13 cellular contexts compared by ENCODE assay signal in genomic region chr16:82995286-82995926, GRCh38.
A peak's percentile ranks its signal among the peaks of the same experiment; 100 is the strongest.
DNase-seq lines count a peak whose midpoint lies in the region; ATAC-seq and TF ChIP-seq lines count a peak whose summit lies in the region.
"Had no signal": no experiment of that assay in that cellular context is flagged by ENCODE, and none has a peak within 500 bp of the region (broad histone marks: within the 10 kb centered on the region; RNA-seq: fewer than 3 reads in every experiment).

No MANE protein-coding gene starts in this region.

- no peaks in the 10 kb centered on the region for H4K20me1 ChIP-seq in smooth muscle cell (ENCODE audit: low read depth)
- H4K20me1 ChIP-seq: BLaER1 had no signal

- CTCF ChIA-PET in HEK293 (lab: Yijun Ruan, JAX) = interaction anchor here (0.6 to 1.5 kb wide), 2 partner anchors 118 to 408 kb away, joined by 3 to 5 read pairs; no protein-coding TSS in a partner anchor

- H3K4me2 ChIP-seq in smooth muscle cell = peak overlapping the region; percentile 77
- H3K4me2 ChIP-seq: BLaER1 had no signal

- ATAC-seq in GM18907 (IDR thresholded peaks at IDR 0.05; ENCODE audit: unreplicated experiment) = no peak
- no peak for ATAC-seq in stimulated activated naive CD8-positive, alpha-beta T cell treated with anti-CD3 and anti-CD28 coated beads, Interleukin-15, Interleukin-2, amounts not matched to agents 100 U/mL and 50 U/mL, for 24 hours
- ATAC-seq: WTC11 had no signal

- no peaks in the 10 kb centered on the region for H3K79me2 ChIP-seq in smooth muscle cell (ENCODE audit: low read depth)

- peaks cover 2% of the 10 kb centered on the region; the same call in 1 of the 2 replicates for H3K4me1 ChIP-seq in HEK293 (ENCODE audit: control insufficient read depth, insufficient read depth, low read length)
- H3K4me1 ChIP-seq in SJCRH30 = peaks cover 16% of the 10 kb centered on the region
- no peaks in the 10 kb centered on the region for H3K4me1 ChIP-seq in smooth muscle cell (ENCODE audit: low read depth)

- H3F3A ChIP-seq in smooth muscle cell (ENCODE audit: low read depth) = no peaks in the 10 kb centered on the region

- H2AFZ ChIP-seq in smooth muscle cell (ENCODE audit: low read depth) = peak overlapping the region; percentile 60

- H3K9me3 ChIP-seq in HEK293 (ENCODE audit: control insufficient read depth, insufficient read depth, low read depth, low read length) = no peaks in the 10 kb centered on the region
- no peaks in the 10 kb centered on the region for H3K9me3 ChIP-seq in SJCRH30 (replicated peaks)
- H3K9me3 ChIP-seq in smooth muscle cell (replicated peaks; ENCODE audit: low read depth) = no peaks in the 10 kb centered on the region
- H3K9me3 ChIP-seq: ovary, stomach had no signal

- H3K27me3 ChIP-seq in SJCRH30 = no peaks in the 10 kb centered on the region
- no peaks in the 10 kb centered on the region for H3K27me3 ChIP-seq in smooth muscle cell (ENCODE audit: low read depth)
- H3K27me3 ChIP-seq: BLaER1, ovary, stomach had no signal

- no peak for DNase-seq in SJCRH30
- DNase-seq in fibroblast of villous mesenchyme (ENCODE audit: low read depth) = peak; percentile 8
- no peak for DNase-seq in smooth muscle cell (lab: John Stamatoyannopoulos, UW; ENCODE audit: unreplicated experiment)
- DNase-seq in stimulated activated naive CD8-positive, alpha-beta T cell treated with anti-CD3 and anti-CD28 coated beads, Interleukin-15, Interleukin-2, amounts not matched to agents 100 U/mL and 50 U/mL, for 24 hours = no peak
- no peak for DNase-seq in NCI-H2081 (lab: John Stamatoyannopoulos, UW)
- DNase-seq: DMS79, NCI-H524 treated with DMSO at 0.1 percent for 48 hours, ovary, stomach had no signal

- POLR2A ChIA-PET in HEK293 (lab: Yijun Ruan, JAX) = no interaction called here

- H3K4me3 ChIP-seq in HEK293 (ENCODE audit: low read depth, low read length) = no peak overlapping the region
- H3K4me3 ChIP-seq in SJCRH30 = peak overlapping the region; percentile 54
- peak overlapping the region; percentile 53 for H3K4me3 ChIP-seq in fibroblast of villous mesenchyme (ENCODE audit: low read depth, low read length)
- H3K4me3 ChIP-seq in smooth muscle cell = peak overlapping the region; percentile 36
- H3K4me3 ChIP-seq: BLaER1, ovary, stomach had no signal

- H3K27ac ChIP-seq in HEK293 (ENCODE audit: extremely low read depth, low read depth, low read length) = peak overlapping the region; percentile 7; the same call in 1 of the 2 replicates
- H3K27ac ChIP-seq in SJCRH30 = peak overlapping the region; percentile 96
- peak overlapping the region; percentile 77 for H3K27ac ChIP-seq in smooth muscle cell (ENCODE audit: low read depth)
- H3K27ac ChIP-seq: BLaER1, ovary had no signal

- TF ChIP-seq CTCF in HEK293 (tag by site-specific recombination; IDR thresholded peaks at IDR 0.05) (no peak), fibroblast of villous mesenchyme (IDR thresholded peaks at IDR 0.05; ENCODE audit: insufficient read depth, low read depth, low read length) (no peak), smooth muscle cell (IDR thresholded peaks at IDR 0.05; ENCODE audit: borderline replicate concordance, insufficient read depth, poor library complexity, severe bottlenecking) (no peak)

- H3K36me3 ChIP-seq in HEK293 (ENCODE audit: control insufficient read depth in 2 of 2, insufficient read depth in 1 of 2, low read length in 2 of 2) = no peaks in the 10 kb centered on the region
- H3K36me3 ChIP-seq in SJCRH30 = no peaks in the 10 kb centered on the region
- H3K36me3 ChIP-seq in smooth muscle cell (ENCODE audit: low read depth) = no peaks in the 10 kb centered on the region
- H3K36me3 ChIP-seq: BLaER1, ovary, stomach had no signal

- peak overlapping the region; percentile 23 for H3K9ac ChIP-seq in smooth muscle cell (ENCODE audit: low read depth)
- H3K9ac ChIP-seq: BLaER1 had no signal

- WGBS in smooth muscle cell (ENCODE audit: low lambda C conversion rate) = 47% methylated on average over 9 of the region's 9 CpGs

TF ChIP-seq in HEK293, 187 proteins besides CTCF, POLR2A, EP300 and RAD21 (continues in another document):
- TF ChIP-seq, protein P1, sequence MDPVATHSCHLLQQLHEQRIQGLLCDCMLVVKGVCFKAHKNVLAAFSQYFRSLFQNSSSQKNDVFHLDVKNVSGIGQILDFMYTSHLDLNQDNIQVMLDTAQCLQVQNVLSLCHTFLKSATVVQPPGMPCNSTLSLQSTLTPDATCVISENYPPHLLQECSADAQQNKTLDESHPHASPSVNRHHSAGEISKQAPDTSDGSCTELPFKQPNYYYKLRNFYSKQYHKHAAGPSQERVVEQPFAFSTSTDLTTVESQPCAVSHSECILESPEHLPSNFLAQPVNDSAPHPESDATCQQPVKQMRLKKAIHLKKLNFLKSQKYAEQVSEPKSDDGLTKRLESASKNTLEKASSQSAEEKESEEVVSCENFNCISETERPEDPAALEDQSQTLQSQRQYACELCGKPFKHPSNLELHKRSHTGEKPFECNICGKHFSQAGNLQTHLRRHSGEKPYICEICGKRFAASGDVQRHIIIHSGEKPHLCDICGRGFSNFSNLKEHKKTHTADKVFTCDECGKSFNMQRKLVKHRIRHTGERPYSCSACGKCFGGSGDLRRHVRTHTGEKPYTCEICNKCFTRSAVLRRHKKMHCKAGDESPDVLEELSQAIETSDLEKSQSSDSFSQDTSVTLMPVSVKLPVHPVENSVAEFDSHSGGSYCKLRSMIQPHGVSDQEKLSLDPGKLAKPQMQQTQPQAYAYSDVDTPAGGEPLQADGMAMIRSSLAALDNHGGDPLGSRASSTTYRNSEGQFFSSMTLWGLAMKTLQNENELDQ (tag by site-specific recombination; IDR thresholded peaks at IDR 0.05; ENCODE audit: low read depth) = no peak
- TF ChIP-seq ZNF211 (tag by site-specific recombination; IDR thresholded peaks at IDR 0.05; ENCODE audit: low read depth) (no peak), KLF16 (tag by site-specific recombination; IDR thresholded peaks at IDR 0.05) (no peak), ZFHX2 (tag by site-specific recombination; conservative IDR thresholded peaks at IDR 0.05) (no peak), ZNF677 (tag by site-specific recombination; IDR thresholded peaks at IDR 0.05) (no peak), ZNF37A (tag by site-specific recombination; IDR thresholded peaks at IDR 0.05) (no peak), ZFP3 (tag by site-specific recombination; IDR thresholded peaks at IDR 0.05; ENCODE audit: low read depth) (no peak), ZSCAN18 (tag by site-specific recombination; IDR thresholded peaks at IDR 0.05) (no peak), ZBTB8A (tag by site-specific recombination; IDR thresholded peaks at IDR 0.05) (no peak), ZSCAN4 (tag by site-specific recombination; IDR thresholded peaks at IDR 0.05) (no peak), ZNF791 (tag by site-specific recombination; IDR thresholded peaks at IDR 0.05) (no peak), ZIC2 (tag by site-specific recombination; IDR thresholded peaks at IDR 0.05) (no peak), ZNF24 (tag by site-specific recombination; IDR thresholded peaks at IDR 0.05) (no peak), ZNF701 (tag by site-specific recombination; IDR thresholded peaks at IDR 0.05) (no peak), ZNF114 (tag by site-specific recombination; IDR thresholded peaks at IDR 0.05) (no peak)
- TF ChIP-seq, protein P2, sequence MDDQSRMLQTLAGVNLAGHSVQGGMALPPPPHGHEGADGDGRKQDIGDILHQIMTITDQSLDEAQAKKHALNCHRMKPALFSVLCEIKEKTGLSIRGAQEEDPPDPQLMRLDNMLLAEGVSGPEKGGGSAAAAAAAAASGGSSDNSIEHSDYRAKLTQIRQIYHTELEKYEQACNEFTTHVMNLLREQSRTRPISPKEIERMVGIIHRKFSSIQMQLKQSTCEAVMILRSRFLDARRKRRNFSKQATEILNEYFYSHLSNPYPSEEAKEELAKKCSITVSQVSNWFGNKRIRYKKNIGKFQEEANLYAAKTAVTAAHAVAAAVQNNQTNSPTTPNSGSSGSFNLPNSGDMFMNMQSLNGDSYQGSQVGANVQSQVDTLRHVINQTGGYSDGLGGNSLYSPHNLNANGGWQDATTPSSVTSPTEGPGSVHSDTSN (CRISPR knock-in tag; IDR thresholded peaks at IDR 0.05) = no peak

Comparison
In these comparisons a context has a peak if more than half of its experiments do, and no peak if none do; other contexts are left out.
1. H3K27ac ChIP-seq: peak in every context shown above with its lines; median percentile 96 in SJCRH30; 77 in smooth muscle cell; 7 in HEK293.